ENCODE assay signal across 25 cellular contexts in the genomic region with DNA sequence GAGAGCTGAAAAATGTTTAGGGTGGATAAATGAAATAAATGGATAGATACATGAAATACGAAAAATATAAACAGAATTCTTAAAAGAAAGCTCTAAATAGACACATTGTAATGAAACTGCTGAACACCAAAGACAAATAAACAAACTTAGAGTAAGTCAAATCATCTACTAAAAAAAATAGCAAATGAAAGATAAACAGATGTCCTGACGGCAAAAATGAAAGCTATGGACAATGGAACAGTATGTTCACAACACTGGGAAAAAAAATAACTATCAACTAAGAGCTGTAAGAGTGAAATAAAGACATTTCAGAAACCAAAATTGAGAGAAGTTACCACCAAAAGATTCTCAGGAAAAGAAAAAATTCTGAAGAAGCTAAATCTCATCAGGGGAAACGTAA.
"Had no signal": no experiment of that assay in that cellular context is flagged by ENCODE, and none has a peak within 500 bp of the region (broad histone marks: within the 10 kb centered on the region; RNA-seq: fewer than 3 reads in every experiment).

No MANE protein-coding gene starts in this region.

- H3K4me1 Mint-ChIP-seq: mesothelial cell of epicardium had no signal

- H3K27me3 Mint-ChIP-seq: activated CD4-positive, alpha-beta T cell treated with anti-CD3 and anti-CD28 coated beads, Interleukin-2, amount 10 ng/mL, durations not matched to agents 24 days and 14 days; activated CD8-positive, alpha-beta T cell treated with anti-CD3 and anti-CD28 coated beads for 36 hours; natural killer cell treated with Interleukin-12 subunit alpha and Interleukin-12 subunit beta and Interleukin-15 and Interleukin-18, amount 100 ng/mL, for 72 hours; type B pancreatic cell had no signal

- H3K4me3 ChIP-seq: cardiac muscle cell, gastroesophageal sphincter, heart left ventricle, lung, ovary, prostate gland, SK-N-MC, thoracic aorta had no signal

- H3K27ac Mint-ChIP-seq: activated CD4-positive, alpha-beta T cell treated with anti-CD3 and anti-CD28 coated beads, Interleukin-2, amount 10 ng/mL, durations not matched to agents 24 days and 14 days; activated CD8-positive, alpha-beta memory T cell treated with anti-CD3 and anti-CD28 coated beads, Interleukin-2, amount 10 ng/mL, durations not matched to agents 7 days and 5 days; activated CD8-positive, alpha-beta T cell treated with anti-CD3 and anti-CD28 coated beads for 36 hours; mesothelial cell of epicardium; natural killer cell treated with Interleukin-12 subunit alpha and Interleukin-12 subunit beta and Interleukin-15 and Interleukin-18, amount 100 ng/mL, for 72 hours; type B pancreatic cell had no signal

- DNase-seq: activated CD4-positive, alpha-beta T cell treated with anti-CD3 and anti-CD28 coated beads, Interleukin-2, amount 10 ng/mL, durations not matched to agents 24 days and 14 days; activated CD8-positive, alpha-beta memory T cell treated with anti-CD3 and anti-CD28 coated beads, Interleukin-2, amount 10 ng/mL, durations not matched to agents 7 days and 5 days; activated CD8-positive, alpha-beta T cell treated with anti-CD3 and anti-CD28 coated beads for 36 hours; activated gamma-delta T cell; activated naive CD4-positive, alpha-beta T cell treated with anti-CD3 and anti-CD28 coated beads, Interleukin-2, amount 50 U/mL, for 16 hours; activated T-cell treated with anti-CD3 and anti-CD28 coated beads for 4 hours; amniotic stem cell; dermis blood vessel endothelial cell; effector memory CD4-positive, alpha-beta T cell; heart left ventricle; ovary; stimulated activated CD4-positive, alpha-beta T cell treated with anti-CD3 and anti-CD28 coated beads, Interleukin-4, amount 100 ng/mL, for 1 hour; stimulated activated naive CD4-positive, alpha-beta T cell had no signal

- ATAC-seq: activated CD4-positive, CD25-positive, alpha-beta regulatory T cell treated with anti-CD3 and anti-CD28 coated beads, Interleukin-2, amount 50 U/mL, for 24 hours; activated CD8-positive, alpha-beta memory T cell treated with anti-CD3 and anti-CD28 coated beads, Interleukin-2, amount 10 ng/mL, durations not matched to agents 7 days and 5 days; activated CD8-positive, alpha-beta T cell treated with anti-CD3 and anti-CD28 coated beads for 36 hours; gastroesophageal sphincter; heart left ventricle; left lobe of liver; natural killer cell treated with Interleukin-12 subunit alpha and Interleukin-12 subunit beta and Interleukin-15 and Interleukin-18, amount 100 ng/mL, for 72 hours had no signal

- H3K27me3 ChIP-seq: gastroesophageal sphincter, heart left ventricle, ovary had no signal

- H3K27ac ChIP-seq: cardiac muscle cell, ovary, prostate gland, SK-N-MC, thoracic aorta, VCaP had no signal

- H3K36me3 Mint-ChIP-seq: mesothelial cell of epicardium; natural killer cell treated with Interleukin-12 subunit alpha and Interleukin-12 subunit beta and Interleukin-15 and Interleukin-18, amount 100 ng/mL, for 72 hours; type B pancreatic cell had no signal

- H3K9me3 Mint-ChIP-seq: activated CD4-positive, alpha-beta T cell treated with anti-CD3 and anti-CD28 coated beads, Interleukin-2, amount 10 ng/mL, durations not matched to agents 24 days and 14 days; activated CD8-positive, alpha-beta T cell treated with anti-CD3 and anti-CD28 coated beads for 36 hours; mesothelial cell of epicardium; natural killer cell treated with Interleukin-12 subunit alpha and Interleukin-12 subunit beta and Interleukin-15 and Interleukin-18, amount 100 ng/mL, for 72 hours; type B pancreatic cell had no signal

- H3K36me3 ChIP-seq: cardiac muscle cell, ovary, prostate gland, thoracic aorta had no signal

- H3K9me3 ChIP-seq: gastroesophageal sphincter, heart left ventricle, ovary, prostate gland, thoracic aorta had no signal

- H3K4me3 Mint-ChIP-seq: activated CD4-positive, alpha-beta T cell treated with anti-CD3 and anti-CD28 coated beads, Interleukin-2, amount 10 ng/mL, durations not matched to agents 24 days and 14 days; activated CD8-positive, alpha-beta memory T cell treated with anti-CD3 and anti-CD28 coated beads, Interleukin-2, amount 10 ng/mL, durations not matched to agents 7 days and 5 days; activated CD8-positive, alpha-beta T cell treated with anti-CD3 and anti-CD28 coated beads for 36 hours; mesothelial cell of epicardium; natural killer cell treated with Interleukin-12 subunit alpha and Interleukin-12 subunit beta and Interleukin-15 and Interleukin-18, amount 100 ng/mL, for 72 hours; type B pancreatic cell had no signal
